Comparison of ENCODE assay signal across 36 cellular contexts in genomic region chr16:1147027-1147426, GRCh38. TPM values are rescaled to one million over a fixed set of nuclear protein-coding genes. Genes with fewer than 3 reads are reported as not detected.
"Had no signal": no experiment of that assay in that cellular context is flagged by ENCODE, and none has a peak within 500 bp of the region (broad histone marks: within the 10 kb centered on the region; RNA-seq: fewer than 3 reads in every experiment).

No MANE protein-coding gene starts in this region.

- H3K36me3 ChIP-seq: ascending aorta, cardiac muscle cell had no signal

- H3K36me3 Mint-ChIP-seq: activated CD4-positive, alpha-beta memory T cell treated with anti-CD3 and anti-CD28 coated beads for 36 hours; activated naive CD4-positive, alpha-beta T cell treated with anti-CD3 and anti-CD28 coated beads, Interleukin-2, amount 10 ng/mL, durations not matched to agents 7 days and 5 days; activated naive CD4-positive, alpha-beta T cell treated with anti-CD3 and anti-CD28 coated beads, Interleukin-2, amount 50 U/mL, for 24 hours; activated naive CD8-positive, alpha-beta T cell; activated naive CD8-positive, alpha-beta T cell treated with anti-CD3 and anti-CD28 coated beads, Interleukin-2, amount 10 ng/mL, durations not matched to agents 7 days and 5 days; brain had no signal

- DNase-seq: activated B cell treated with CpG ODN at 0.5 μM for 24 hours; activated CD4-positive, alpha-beta T cell treated with anti-CD3 and anti-CD28 coated beads for 4 hours; activated CD4-positive, alpha-beta T cell treated with anti-CD3 and anti-CD28 coated beads, Interleukin-2, amount 10 ng/mL, durations not matched to agents 24 days and 14 days; activated CD4-positive, alpha-beta T cell treated with anti-CD3 and anti-CD28 coated beads, Interleukin-2, amount 50 U/mL, for 1 hour; activated CD4-positive, alpha-beta T cell treated with anti-CD3 and anti-CD28 coated beads, Interleukin-2, amount 50 U/mL, for 4 hours; activated CD4-positive, CD25-positive, alpha-beta regulatory T cell treated with anti-CD3 and anti-CD28 coated beads, Interleukin-2, amount 50 U/mL, for 72 hours; activated CD8-positive, alpha-beta memory T cell treated with anti-CD3 and anti-CD28 coated beads, Interleukin-2, amount 50 U/mL, for 4 hours; activated effector memory CD4-positive, alpha-beta T cell treated with Interleukin-2 at 50 U/mL for 16 hours; activated gamma-delta T cell; activated naive CD4-positive, alpha-beta T cell treated with anti-CD3 and anti-CD28 coated beads, Interleukin-2, amount 10 ng/mL, durations not matched to agents 7 days and 5 days; activated naive CD4-positive, alpha-beta T cell treated with Interleukin-2 at 50 U/mL for 16 hours; activated naive CD8-positive, alpha-beta T cell treated with anti-CD3 and anti-CD28 coated beads, Interleukin-2, amount 10 ng/mL, durations not matched to agents 7 days and 5 days; activated naive CD8-positive, alpha-beta T cell treated with anti-CD3 and anti-CD28 coated beads, Interleukin-2, amount 50 U/mL, for 24 hours; activated T-cell treated with anti-CD3 and anti-CD28 coated beads for 4 hours; activated T-cell treated with anti-CD3 and anti-CD28 coated beads, Interleukin-2, amount 50 U/mL, for 4 hours; amygdala; anterior cingulate cortex; cerebellar nuclear complex; T-helper 1 cell; T-helper 2 cell; T-helper 9 cell had no signal

- H3K4me1 Mint-ChIP-seq: activated B cell treated with CpG ODN at 0.5 μM for 24 hours; activated CD4-positive, alpha-beta T cell treated with anti-CD3 and anti-CD28 coated beads, Interleukin-2, amount 10 ng/mL, durations not matched to agents 24 days and 14 days; activated naive CD4-positive, alpha-beta T cell treated with anti-CD3 and anti-CD28 coated beads, Interleukin-2, amount 10 ng/mL, durations not matched to agents 7 days and 5 days; activated naive CD4-positive, alpha-beta T cell treated with anti-CD3 and anti-CD28 coated beads, Interleukin-2, amount 50 U/mL, for 24 hours; activated naive CD8-positive, alpha-beta T cell treated with anti-CD3 and anti-CD28 coated beads, Interleukin-2, amount 50 U/mL, for 24 hours; central memory CD8-positive, alpha-beta T cell had no signal

- H3K27me3 Mint-ChIP-seq: activated CD4-positive, alpha-beta memory T cell treated with anti-CD3 and anti-CD28 coated beads for 36 hours; activated CD8-positive, alpha-beta T cell treated with anti-CD3 and anti-CD28 coated beads for 36 hours; activated naive CD4-positive, alpha-beta T cell treated with anti-CD3 and anti-CD28 coated beads, Interleukin-2, amount 50 U/mL, for 24 hours; activated naive CD8-positive, alpha-beta T cell had no signal

- H3K27me3 ChIP-seq: ascending aorta, cardiac muscle cell had no signal

- H3K4me1 ChIP-seq: ascending aorta had no signal

- H3K9me3 ChIP-seq: ascending aorta had no signal

- H3K9me3 Mint-ChIP-seq: activated CD4-positive, alpha-beta T cell treated with anti-CD3 and anti-CD28 coated beads, Interleukin-2, amount 10 ng/mL, durations not matched to agents 24 days and 14 days; activated CD8-positive, alpha-beta T cell treated with anti-CD3 and anti-CD28 coated beads for 36 hours; activated naive CD4-positive, alpha-beta T cell treated with anti-CD3 and anti-CD28 coated beads, Interleukin-2, amount 50 U/mL, for 24 hours; activated naive CD8-positive, alpha-beta T cell treated with anti-CD3 and anti-CD28 coated beads, Interleukin-2, amount 10 ng/mL, durations not matched to agents 7 days and 5 days; activated naive CD8-positive, alpha-beta T cell treated with anti-CD3 and anti-CD28 coated beads, Interleukin-2, amount 50 U/mL, for 24 hours; T-helper 1 cell treated with Interleukin-12 subunit alpha and Interleukin-12 subunit beta and Interleukin-4 antibody, amounts not matched to agents 30 μg/mL and 1 μg/mL, for 36 hours had no signal

- H3K4me3 Mint-ChIP-seq: activated B cell treated with CpG ODN at 0.5 μM for 24 hours; activated CD4-positive, alpha-beta memory T cell treated with anti-CD3 and anti-CD28 coated beads for 36 hours; activated CD4-positive, alpha-beta T cell treated with anti-CD3 and anti-CD28 coated beads, Interleukin-2, amount 10 ng/mL, durations not matched to agents 24 days and 14 days; activated CD8-positive, alpha-beta T cell treated with anti-CD3 and anti-CD28 coated beads for 36 hours; activated naive CD4-positive, alpha-beta T cell treated with anti-CD3 and anti-CD28 coated beads, Interleukin-2, amount 10 ng/mL, durations not matched to agents 7 days and 5 days; activated naive CD4-positive, alpha-beta T cell treated with anti-CD3 and anti-CD28 coated beads, Interleukin-2, amount 50 U/mL, for 24 hours; activated naive CD8-positive, alpha-beta T cell; activated naive CD8-positive, alpha-beta T cell treated with anti-CD3 and anti-CD28 coated beads, Interleukin-2, amount 10 ng/mL, durations not matched to agents 7 days and 5 days; activated naive CD8-positive, alpha-beta T cell treated with anti-CD3 and anti-CD28 coated beads, Interleukin-2, amount 50 U/mL, for 24 hours; activated T-cell treated with anti-CD3 and anti-CD28 coated beads, Interleukin-2, amount 50 U/mL, for 4 hours; central memory CD8-positive, alpha-beta T cell; T-helper 1 cell treated with Interleukin-12 subunit alpha and Interleukin-12 subunit beta and Interleukin-4 antibody, amounts not matched to agents 30 μg/mL and 1 μg/mL, for 36 hours; T-helper 2 cell treated with Interferon-gamma antibody and Interleukin-4, amounts not matched to agents 5 μg/mL and 100 μg/mL, for 36 hours had no signal

- H3K27ac Mint-ChIP-seq: activated B cell treated with CpG ODN at 0.5 μM for 24 hours; activated CD4-positive, alpha-beta memory T cell treated with anti-CD3 and anti-CD28 coated beads for 36 hours; activated CD4-positive, alpha-beta T cell treated with anti-CD3 and anti-CD28 coated beads, Interleukin-2, amount 10 ng/mL, durations not matched to agents 24 days and 14 days; activated CD8-positive, alpha-beta T cell treated with anti-CD3 and anti-CD28 coated beads for 36 hours; activated naive CD4-positive, alpha-beta T cell treated with anti-CD3 and anti-CD28 coated beads, Interleukin-2, amount 10 ng/mL, durations not matched to agents 7 days and 5 days; activated naive CD4-positive, alpha-beta T cell treated with anti-CD3 and anti-CD28 coated beads, Interleukin-2, amount 50 U/mL, for 24 hours; activated naive CD8-positive, alpha-beta T cell; activated naive CD8-positive, alpha-beta T cell treated with anti-CD3 and anti-CD28 coated beads, Interleukin-2, amount 10 ng/mL, durations not matched to agents 7 days and 5 days; activated naive CD8-positive, alpha-beta T cell treated with anti-CD3 and anti-CD28 coated beads, Interleukin-2, amount 50 U/mL, for 24 hours; activated T-helper 2 cell treated with anti-CD3 and anti-CD28 coated beads, Interferon-gamma antibody, Interleukin-2, Interleukin-4, amounts not matched to agents 10 μg/mL and 5 μg/mL and 100 μg/mL, durations not matched to agents 14 hours and 24 hours and 36 hours; T-helper 1 cell treated with Interleukin-12 subunit alpha and Interleukin-12 subunit beta and Interleukin-4 antibody, amounts not matched to agents 30 μg/mL and 1 μg/mL, for 36 hours; T-helper 2 cell treated with Interferon-gamma antibody and Interleukin-4, amounts not matched to agents 5 μg/mL and 100 μg/mL, for 36 hours had no signal

- H3K27ac ChIP-seq: ascending aorta, cardiac muscle cell, VCaP had no signal

- H3K4me3 ChIP-seq: ascending aorta, cardiac muscle cell had no signal

RNA-seq across cellular contexts. Expression of gene CACNA1H, which starts 5.9 kb away (rescaled TPM):
- total RNA-seq: bronchial epithelial cell had no signal

RNA-seq across cellular contexts. Expression of gene C1QTNF8, which starts 51.0 kb away (rescaled TPM):
- total RNA-seq: activated B cell treated with CpG ODN at 0.5 μM for 24 hours; activated CD4-positive, alpha-beta memory T cell treated with anti-CD3 and anti-CD28 coated beads for 36 hours; activated CD4-positive, alpha-beta T cell treated with anti-CD3 and anti-CD28 coated beads, Interleukin-2, amount 10 ng/mL, durations not matched to agents 24 days and 14 days; activated CD8-positive, alpha-beta memory T cell treated with anti-CD3 and anti-CD28 coated beads for 36 hours; activated CD8-positive, alpha-beta T cell treated with anti-CD3 and anti-CD28 coated beads for 36 hours; activated naive CD8-positive, alpha-beta T cell treated with anti-CD3 and anti-CD28 coated beads, Interleukin-2, amount 10 ng/mL, durations not matched to agents 7 days and 5 days; activated T-cell treated with anti-CD3 and anti-CD28 coated beads, Interleukin-2, amount 50 U/mL, for 4 hours; activated T-helper 2 cell treated with anti-CD3 and anti-CD28 coated beads, Interferon-gamma antibody, Interleukin-2, Interleukin-4, amounts not matched to agents 10 μg/mL and 5 μg/mL and 100 μg/mL, durations not matched to agents 14 hours and 24 hours and 36 hours; ascending aorta; bronchial epithelial cell had no signal
- polyA plus RNA-seq: adipose tissue, cardiac muscle cell had no signal
